Comparison of ENCODE assay signal across 22 cellular contexts in the genomic region with DNA sequence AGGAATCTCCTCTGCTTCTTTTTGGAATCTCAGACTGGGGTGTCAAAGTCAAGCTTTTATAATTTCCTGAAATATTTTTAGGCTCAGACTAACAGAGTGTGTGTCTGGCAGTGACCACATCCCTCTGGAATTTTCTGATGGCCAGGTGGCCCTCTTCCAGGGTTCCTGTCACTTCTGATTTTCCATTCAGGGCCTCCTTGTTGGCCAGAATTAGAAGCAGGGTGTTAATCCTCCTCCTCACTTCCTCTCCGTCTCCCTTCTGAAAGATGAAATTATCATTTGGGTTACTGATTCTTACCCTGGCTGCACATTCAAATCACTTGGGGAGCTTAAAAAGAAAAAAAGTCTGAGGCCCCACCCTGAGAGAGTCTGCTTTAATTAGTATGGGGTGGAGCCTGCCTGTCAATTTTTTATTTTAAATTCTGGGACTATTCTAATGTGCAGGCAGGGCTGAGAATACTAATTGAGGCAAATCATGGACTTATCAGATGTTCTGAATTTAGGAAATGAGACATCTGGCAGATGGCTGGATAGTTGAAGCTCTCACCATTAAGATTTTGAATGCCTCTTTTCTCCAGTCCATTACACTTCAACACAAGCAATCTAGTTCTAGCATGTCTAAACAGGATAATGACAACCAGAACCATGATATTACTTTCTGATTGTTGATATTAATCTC. TPM values are rescaled to one million over a fixed set of nuclear protein-coding genes. Genes with fewer than 3 reads are reported as not detected.
DNase-seq lines count a peak whose midpoint lies in the region; ATAC-seq and TF ChIP-seq lines count a peak whose summit lies in the region.
"Had no signal": no experiment of that assay in that cellular context is flagged by ENCODE, and none has a peak within 500 bp of the region (broad histone marks: within the 10 kb centered on the region; RNA-seq: fewer than 3 reads in every experiment).

No MANE protein-coding gene starts in this region.

- TF ChIP-seq CTCF in A673 (conservative IDR thresholded peaks at IDR 0.05; ENCODE audit: low read depth, low read length): no peak

- DNase-seq in A673 (ENCODE audit: low spot score) (peak; percentile 80), NCI-H1694 (lab: John Stamatoyannopoulos, UW) (peak; percentile 71), astrocyte of the hippocampus (ENCODE audit: low read depth, low spot score) (peak; percentile 72), left cardiac atrium (peak; percentile 51), 8988T (no peak), GDM1 (lab: John Stamatoyannopoulos, UW) (no peak), DMS114 treated with DMSO at 0.1 percent for 48 hours (lab: John Stamatoyannopoulos, UW; ENCODE audit: unreplicated experiment) (no peak)
- DNase-seq: activated CD4-positive, alpha-beta T cell treated with anti-CD3 and anti-CD28 coated beads for 48 hours; activated gamma-delta T cell treated with Interleukin-2 at 50 U/mL for 16 hours; amniotic stem cell; CD4-positive, CD25-positive, alpha-beta regulatory T cell; DMS53; foreskin melanocyte; H7; NCI-H2081 treated with DMSO at 0.1 percent for 48 hours; NCI-H774; nucleus accumbens; right lobe of liver; stimulated activated naive CD4-positive, alpha-beta T cell treated with Interleukin-2 at 50 U/mL for 16 hours; upper lobe of left lung had no signal

- H3K9me3 ChIP-seq in A673 (ENCODE audit: low read depth, low read length, poor library complexity, severe bottlenecking): no peaks in the 10 kb centered on the region
- H3K9me3 ChIP-seq: right lobe of liver, upper lobe of left lung had no signal

- POLR2A ChIA-PET in A673 (lab: Charles Lee; ENCODE audit: low non-redundant PET): interaction anchor here (0.7 kb wide), 1 partner anchor 376 kb away, joined by 3 read pairs; no protein-coding TSS in a partner anchor

- peaks cover 56% of the 10 kb centered on the region for H3K4me1 ChIP-seq in A673 (ENCODE audit: insufficient read depth, low read length, poor library complexity, severe bottlenecking)
- H3K4me1 ChIP-seq: right lobe of liver had no signal

- H3K27me3 ChIP-seq in A673 (replicated peaks; ENCODE audit: insufficient read depth, low read depth, low read length, poor library complexity): no peaks in the 10 kb centered on the region
- H3K27me3 ChIP-seq: right lobe of liver, upper lobe of left lung had no signal

- no TSS peak for BruUV-seq in A673 (replicated peaks; lab: Mats Ljungman, UMichigan)

- intact Hi-C loops in A673 (cut with micrococcal nuclease; ENCODE audit: unreplicated experiment) (no loop called here), left cardiac atrium (cut with DNase I) (no loop called here)

- H3K27ac ChIP-seq in A673 (ENCODE audit: low read depth, low read length, poor library complexity, severe bottlenecking): peak overlapping the region; percentile 67
- H3K27ac ChIP-seq: right lobe of liver, upper lobe of left lung had no signal

- H3K4me3 ChIP-seq in A673 (ENCODE audit: low read depth, low read length, poor library complexity, severe bottlenecking): no peak overlapping the region
- H3K4me3 ChIP-seq: right lobe of liver, upper lobe of left lung had no signal

- CTCF ChIA-PET in A673 (lab: Charles Lee): no interaction called here

- ATAC-seq in left cardiac atrium: peak; percentile 85 to 86
- no peak for ATAC-seq in HG03280 (IDR thresholded peaks at IDR 0.05; ENCODE audit: unreplicated experiment)
- ATAC-seq: Panc1 had no signal

- no peaks in the 10 kb centered on the region for H3K36me3 ChIP-seq in A673 (ENCODE audit: insufficient read depth, low read length, poor library complexity, severe bottlenecking)
- H3K36me3 ChIP-seq: right lobe of liver, upper lobe of left lung had no signal

RNA-seq across cellular contexts. Expression of a gene that starts 43.2 kb away (rescaled TPM):
- total RNA-seq in A673 (2021) (22.7 and 24.0 TPM in 2 replicates), left cardiac atrium (10 to 100 TPM; 63.2 to 75.1 TPM)
- total RNA-seq: CD4-positive, CD25-positive, alpha-beta regulatory T cell; H7 had no signal

Comparison
In these comparisons a context has a peak if more than half of its experiments do, and no peak if none do; other contexts are left out.
1. DNase-seq: peak in A673 (single experiment), NCI-H1694 (single experiment), astrocyte of the hippocampus (single experiment) and left cardiac atrium (single experiment); none in 8988T (single experiment), GDM1 (single experiment) and DMS114 treated with DMSO at 0.1 percent for 48 hours (single experiment).